Comparison of ENCODE assay signal across 1 cellular context in genomic region chr6:157555795-157556645, GRCh38.
TF ChIP-seq lines count a peak whose summit lies in the region.

No MANE protein-coding gene starts in this region.

TF ChIP-seq in H1, 55 proteins besides CTCF, POLR2A, EP300 and RAD21 (continued from another document):
- TF ChIP-seq RNF2 (IDR thresholded peaks at IDR 0.05; ENCODE audit: borderline replicate concordance, low read depth, low read length, missing control alignments, poor library complexity, severe bottlenecking) (no peak), ATF2 (IDR thresholded peaks at IDR 0.05; ENCODE audit: low read length) (no peak), ZNF274 (IDR thresholded peaks at IDR 0.05; ENCODE audit: borderline replicate concordance, extremely low read depth, low read length) (no peak), SIRT6 (IDR thresholded peaks at IDR 0.05; ENCODE audit: low read length) (no peak), BRCA1 (IDR thresholded peaks at IDR 0.05; ENCODE audit: low read depth, low read length) (no peak)
